ENCODE assay signal across 1 cellular context in genomic region chr2:104583791-104584190, GRCh38.
TF ChIP-seq lines count a peak whose summit lies in the region.

No MANE protein-coding gene starts in this region.

TF ChIP-seq in H1, 55 proteins besides CTCF, POLR2A, EP300 and RAD21:
- TF ChIP-seq NANOG (IDR thresholded peaks at IDR 0.05; ENCODE audit: insufficient read depth, low read depth, low read length, poor library complexity, severe bottlenecking) (no peak), CBX8 (IDR thresholded peaks at IDR 0.05; ENCODE audit: borderline replicate concordance, low read depth, low read length) (no peak), CHD7 (IDR thresholded peaks at IDR 0.05; ENCODE audit: insufficient replicate concordance, low read length) (no peak), E2F6 (IDR thresholded peaks at IDR 0.05) (no peak), KDM4A (IDR thresholded peaks at IDR 0.05; ENCODE audit: low read depth, low read length, severe bottlenecking) (no peak), RFX5 (IDR thresholded peaks at IDR 0.05; ENCODE audit: borderline replicate concordance, low read depth, low read length) (no peak), GABPA (IDR thresholded peaks at IDR 0.05; ENCODE audit: borderline replicate concordance, insufficient read depth, low read length) (no peak), RBBP5 (IDR thresholded peaks at IDR 0.05; ENCODE audit: borderline replicate concordance, low read depth, low read length) (no peak), ZNF274 (IDR thresholded peaks at IDR 0.05; ENCODE audit: borderline replicate concordance, extremely low read depth, low read length) (no peak), POLR2AphosphoS5 (IDR thresholded peaks at IDR 0.05; ENCODE audit: low read depth, low read length) (no peak)
TF ChIP-seq in H1: peak in this region for 0.
